Comparison of ENCODE assay signal across 12 cellular contexts in genomic region chr3:58470363-58471024, GRCh38. TPM values are rescaled to one million over a fixed set of nuclear protein-coding genes. Genes with fewer than 3 reads are reported as not detected.
DNase-seq lines count a peak whose midpoint lies in the region; FAIRE-seq and TF ChIP-seq lines count a peak whose summit lies in the region.
"Had no signal": no experiment of that assay in that cellular context is flagged by ENCODE, and none has a peak within 500 bp of the region (broad histone marks: within the 10 kb centered on the region; RNA-seq: fewer than 3 reads in every experiment).

No MANE protein-coding gene starts in this region.

- H3K4me1 Mint-ChIP-seq in activated CD4-positive, alpha-beta T cell treated with anti-CD3 and anti-CD28 coated beads, Interleukin-2, amount 10 ng/mL, durations not matched to agents 24 days and 14 days, result peaks cover 47% of the 10 kb centered on the region

- H3K4me3 ChIP-seq in SK-N-MC (peak overlapping the region; percentile 30; the same call in 1 of the 2 replicates), kidney (ENCODE audit: low read length in 2 of 2) (no peak overlapping the region), skin epidermis (no peak overlapping the region)
- H3K4me3 ChIP-seq: thoracic aorta had no signal

- DNase-seq in activated CD4-positive, alpha-beta T cell treated with anti-CD3 and anti-CD28 coated beads, Interleukin-2, amount 10 ng/mL, durations not matched to agents 24 days and 14 days, result no peak
- no peak for DNase-seq in activated CD4-positive, alpha-beta T cell treated with anti-CD3 and anti-CD28 coated beads, Interleukin-2, amount 50 U/mL, for 1 hour
- DNase-seq in SK-N-MC (ENCODE audit: low read depth, low spot score) (no peak), kidney (no peak), NCI-H2107 (lab: John Stamatoyannopoulos, UW) (no peak), occipital lobe (lab: John Stamatoyannopoulos, UW) (no peak), NCI-H2227 (lab: John Stamatoyannopoulos, UW; ENCODE audit: unreplicated experiment) (no peak)
- DNase-seq: activated CD4-positive, alpha-beta T cell treated with anti-CD3 and anti-CD28 coated beads, Interleukin-2, amount 50 U/mL, for 4 hours; aorta; posterior cingulate gyrus had no signal

- H3K27me3 Mint-ChIP-seq in activated CD4-positive, alpha-beta T cell treated with anti-CD3 and anti-CD28 coated beads, Interleukin-2, amount 10 ng/mL, durations not matched to agents 24 days and 14 days, result peaks cover 4% of the 10 kb centered on the region

- H3K9me3 ChIP-seq in SK-N-MC (ENCODE audit: low read depth, low read length) (no peaks in the 10 kb centered on the region), kidney (ENCODE audit: control insufficient read depth in 1 of 2, low read length in 2 of 2) (no peaks in the 10 kb centered on the region)
- H3K9me3 ChIP-seq: thoracic aorta had no signal

- H3K9ac ChIP-seq in SK-N-MC (ENCODE audit: insufficient read length), result no peak overlapping the region
- no peak overlapping the region for H3K9ac ChIP-seq in kidney (ENCODE audit: low read length in 2 of 2)

- H3K9me3 Mint-ChIP-seq in activated CD4-positive, alpha-beta T cell treated with anti-CD3 and anti-CD28 coated beads, Interleukin-2, amount 10 ng/mL, durations not matched to agents 24 days and 14 days, result no peaks in the 10 kb centered on the region

- no peaks in the 10 kb centered on the region for H3K36me3 ChIP-seq in SK-N-MC (ENCODE audit: insufficient read depth, low read length)
- H3K36me3 ChIP-seq in kidney (ENCODE audit: control insufficient read depth in 1 of 2, insufficient read depth in 2 of 2, low read length in 2 of 2), result no peaks in the 10 kb centered on the region
- H3K36me3 ChIP-seq: thoracic aorta had no signal

- peak overlapping the region; percentile 42 for H3K4me3 Mint-ChIP-seq in activated CD4-positive, alpha-beta T cell treated with anti-CD3 and anti-CD28 coated beads, Interleukin-2, amount 10 ng/mL, durations not matched to agents 24 days and 14 days

- intact Hi-C loops in activated CD4-positive, alpha-beta T cell treated with anti-CD3 and anti-CD28 coated beads, Interleukin-2, amount 10 ng/mL, durations not matched to agents 24 days and 14 days (cut with micrococcal nuclease), result loop anchor here (1.0 to 5.0 kb wide), 5 partner anchors 7 to 164 kb away; partner anchors contain the start of genes HTD2, PDHB and RPP14
- intact Hi-C loops in kidney (cut with DNase I), result no loop called here

- H3K27ac ChIP-seq in SK-N-MC (peak overlapping the region; percentile 70; the same call in 1 of the 2 replicates), kidney (ENCODE audit: low read depth in 2 of 2, low read length in 2 of 2) (peak overlapping the region; percentile 59 to 80), skin epidermis (peak overlapping the region in 12 of 21 experiments; percentile 6 to 89 (median 56))
- H3K27ac ChIP-seq: thoracic aorta had no signal

- H3K36me3 Mint-ChIP-seq in activated CD4-positive, alpha-beta T cell treated with anti-CD3 and anti-CD28 coated beads, Interleukin-2, amount 10 ng/mL, durations not matched to agents 24 days and 14 days (ENCODE audit: low read depth), result no peaks in the 10 kb centered on the region

- H3K27ac Mint-ChIP-seq in activated CD4-positive, alpha-beta T cell treated with anti-CD3 and anti-CD28 coated beads, Interleukin-2, amount 10 ng/mL, durations not matched to agents 24 days and 14 days, result peak overlapping the region; percentile 62

- no peak for TF ChIP-seq CTCF in kidney (IDR thresholded peaks at IDR 0.05; ENCODE audit: borderline replicate concordance, extremely low read depth, insufficient read depth)

- H3K4me1 ChIP-seq in kidney (ENCODE audit: control insufficient read depth in 1 of 2, insufficient read depth in 1 of 2, low read depth in 1 of 2, low read length in 2 of 2), result peaks cover 10 to 17% of the 10 kb centered on the region in 2 donors

- FAIRE-seq in kidney (lab: Jason Lieb, UNC), result no peak

RNA-seq across cellular contexts. Expression of gene KCTD6, which starts 21.4 kb away (rescaled TPM):
- 5.8 and 6.3 TPM in 2 replicates for total RNA-seq in activated CD4-positive, alpha-beta T cell treated with anti-CD3 and anti-CD28 coated beads, Interleukin-2, amount 10 ng/mL, durations not matched to agents 24 days and 14 days
- 19.0 TPM for total RNA-seq in kidney
- polyA plus RNA-seq in kidney (ENCODE audit: insufficient read depth, low read depth, low replicate concordance), result 24.5 TPM
- total RNA-seq in occipital lobe, result 31.7 TPM

RNA-seq across cellular contexts. Expression of gene PDHB, which starts 36.9 kb away (rescaled TPM):
- 68.0 and 69.3 TPM in 2 replicates for total RNA-seq in activated CD4-positive, alpha-beta T cell treated with anti-CD3 and anti-CD28 coated beads, Interleukin-2, amount 10 ng/mL, durations not matched to agents 24 days and 14 days
- total RNA-seq in kidney, result 71.7 TPM
- polyA plus RNA-seq in kidney (ENCODE audit: insufficient read depth, low read depth, low replicate concordance), result 138 TPM
- total RNA-seq in occipital lobe, result 52.1 TPM
